In genomic region chr9:136693490-136694162, GRCh38 we compare ENCODE assay signal across 9 cellular contexts. TPM values are rescaled to one million over a fixed set of nuclear protein-coding genes. Genes with fewer than 3 reads are reported as not detected.
DNase-seq lines count a peak whose midpoint lies in the region; ATAC-seq and FAIRE-seq lines count a peak whose summit lies in the region.
"Had no signal": no experiment of that assay in that cellular context is flagged by ENCODE, and none has a peak within 500 bp of the region (broad histone marks: within the 10 kb centered on the region; RNA-seq: fewer than 3 reads in every experiment).

No MANE protein-coding gene starts in this region.

- H3K4me1 ChIP-seq in small intestine (ENCODE audit: control insufficient read depth in 2 of 2, insufficient read depth in 1 of 2, low read depth in 1 of 2, low read length in 1 of 2): peaks cover 0 to 15% of the 10 kb centered on the region in 2 donors

- no peaks in the 10 kb centered on the region for H3K9me3 ChIP-seq in small intestine (ENCODE audit: control insufficient read depth, low read depth)

- ATAC-seq in esophagus mucosa (peak; percentile 87), HG03565 (IDR thresholded peaks at IDR 0.05; ENCODE audit: unreplicated experiment) (no peak), HG02678 (IDR thresholded peaks at IDR 0.05; ENCODE audit: unreplicated experiment) (no peak)

- H3K27me3 ChIP-seq in small intestine (ENCODE audit: control insufficient read depth in 2 of 2, insufficient read depth in 2 of 2, low read length in 2 of 2): no peaks in the 10 kb centered on the region

- 13 to 53% (median 30%) methylated on average over 15 of the region's 15 CpGs for WGBS in small intestine, 3 donors

- no peak for FAIRE-seq in small intestine (lab: Jason Lieb, UNC)

- peak overlapping the region; percentile 89 to 98 for H3K27ac ChIP-seq in small intestine (ENCODE audit: low read depth in 1 of 2, low read length in 1 of 2)

- peak overlapping the region in 1 of 2 donors; percentile 30 for H3K4me3 ChIP-seq in small intestine (ENCODE audit: low read depth in 1 of 2, low read length in 2 of 2)

- H3K36me3 ChIP-seq in small intestine (ENCODE audit: control insufficient read depth in 2 of 2, insufficient read depth in 2 of 2, low read length in 2 of 2): no peaks in the 10 kb centered on the region

- peak; percentile 23 to 48 for DNase-seq in SHP77 (lab: John Stamatoyannopoulos, UW)
- DNase-seq in SHP77 treated with DMSO at 0.1 percent for 48 hours (lab: John Stamatoyannopoulos, UW): no peak
- peak; percentile 41 for DNase-seq in NCI-H774 (lab: John Stamatoyannopoulos, UW)
- DNase-seq in small intestine: peak; percentile 99
- DNase-seq in midbrain (lab: John Stamatoyannopoulos, UW): no peak
- DNase-seq: activated effector memory CD4-positive, alpha-beta T cell treated with anti-CD3 and anti-CD28 coated beads, Interleukin-2, amount 50 U/mL, for 16 hours had no signal

RNA-seq across cellular contexts. Expression of gene AGPAT2, which starts 6.4 kb away (rescaled TPM):
- 91.7 TPM for total RNA-seq in esophagus mucosa
- polyA plus RNA-seq in small intestine: 100 to 1,000 TPM; 257 to 653 (median 468) TPM

RNA-seq across cellular contexts. Expression of gene DIPK1B, which starts 18.7 kb away (rescaled TPM):
- 0.76 TPM for total RNA-seq in esophagus mucosa
- 10 to 100 TPM in 1 of 3 donors, 1 to 10 TPM in 1, under 1 TPM in 1; 0.22 to 12.1 (median 1.1) TPM for polyA plus RNA-seq in small intestine

RNA-seq across cellular contexts. Expression of gene EGFL7, which starts 30.9 kb away (rescaled TPM):
- 13.0 TPM for total RNA-seq in esophagus mucosa
- polyA plus RNA-seq in small intestine: 100 to 1,000 TPM in 1 of 3 donors, 10 to 100 TPM in 2; 15.4 to 114 (median 16.8) TPM

RNA-seq across cellular contexts. Expression of gene LCN10, which starts 49.1 kb away (rescaled TPM):
- total RNA-seq in esophagus mucosa: 1.3 TPM
- 1 to 10 TPM in 2 of 3 donors, not detected in 1; 1.1 to 8.4 TPM for polyA plus RNA-seq in small intestine

RNA-seq across cellular contexts. Expression of gene LCN6, which starts 54.7 kb away (rescaled TPM):
- 3.8 TPM for total RNA-seq in esophagus mucosa
- polyA plus RNA-seq in small intestine: 10 to 100 TPM in 1 of 3 donors, 1 to 10 TPM in 1, not detected in 1; 2.2 to 21.5 TPM

Comparison
In these comparisons a context has a peak if more than half of its experiments do, and no peak if none do; other contexts are left out.
1. DNase-seq: peak in SHP77 (2 of 2), NCI-H774 (single experiment) and small intestine (single experiment); none in SHP77 treated with DMSO at 0.1 percent for 48 hours (single experiment) and midbrain (single experiment).